11 cellular contexts compared by ENCODE assay signal in genomic region chr2:158006961-158007664, GRCh38.
A peak's percentile ranks its signal among the peaks of the same experiment; 100 is the strongest.
DNase-seq lines count a peak whose midpoint lies in the region; ATAC-seq and TF ChIP-seq lines count a peak whose summit lies in the region.
"Had no signal": no experiment of that assay in that cellular context is flagged by ENCODE, and none has a peak within 500 bp of the region (broad histone marks: within the 10 kb centered on the region; RNA-seq: fewer than 3 reads in every experiment).

No MANE protein-coding gene starts in this region.

- ATAC-seq in GM18511 (IDR thresholded peaks at IDR 0.05; ENCODE audit: unreplicated experiment): peak; percentile 52
- no peak for ATAC-seq in HG03095 (IDR thresholded peaks at IDR 0.05; ENCODE audit: unreplicated experiment)
- ATAC-seq: foreskin keratinocyte had no signal

- no peaks in the 10 kb centered on the region for H3K9me3 Mint-ChIP-seq in endodermal cell

- H3K4me3 Mint-ChIP-seq in endodermal cell: no peak overlapping the region

- H3K4me1 Mint-ChIP-seq in endodermal cell: peaks cover 26% of the 10 kb centered on the region

- no peak overlapping the region for H3K9ac ChIP-seq in endodermal cell (ENCODE audit: extremely low read depth, low read length, poor library complexity, severe bottlenecking)

- no peaks in the 10 kb centered on the region for H3K27me3 Mint-ChIP-seq in endodermal cell (ENCODE audit: insufficient read depth)

- H3K9me3 ChIP-seq in endodermal cell (ENCODE audit: control insufficient read depth, low read length): no peaks in the 10 kb centered on the region
- H3K9me3 ChIP-seq: Caco-2 had no signal

- TF ChIP-seq CTCF in C4-2B (conservative IDR thresholded peaks at IDR 0.05) (0 out of 2 replicates have a peak, but pooled peaks have one; percentile 12), endodermal cell (conservative IDR thresholded peaks at IDR 0.05) (peak; percentile 61)

- H3K27ac ChIP-seq in C4-2B (no peak overlapping the region), endodermal cell (ENCODE audit: low read depth, low read length) (no peak overlapping the region)
- H3K27ac ChIP-seq: foreskin keratinocyte had no signal

- no peaks in the 10 kb centered on the region for H3K27me3 ChIP-seq in endodermal cell (ENCODE audit: control insufficient read depth, insufficient read depth, low read length, poor library complexity, severe bottlenecking)
- H3K27me3 ChIP-seq: foreskin keratinocyte had no signal

- H3K27ac Mint-ChIP-seq in endodermal cell: no peak overlapping the region

- no peak overlapping the region for H3K4me3 ChIP-seq in endodermal cell (ENCODE audit: low read length)

- H3K4me1 ChIP-seq in endodermal cell (ENCODE audit: control insufficient read depth, insufficient read depth, low read length): peaks cover 2% of the 10 kb centered on the region

- WGBS in endodermal cell (ENCODE audit: insufficient coverage in 1 of 2, insufficient read length in 1 of 2), 2 experiments: 77 to 86% methylated on average over 7 to 8 of the region's 8 CpGs

- intact Hi-C loops in head of caudate nucleus (cut with DNase I): loop anchor here (5.0 to 10.0 kb wide), 2 partner anchors 500 to 702 kb away; no protein-coding TSS in a partner anchor

- DNase-seq in NCI-H69 (lab: John Stamatoyannopoulos, UW) (peak; percentile 31), endodermal cell (no peak), NCI-H82 (lab: John Stamatoyannopoulos, UW) (no peak), head of caudate nucleus (no peak), activated gamma-delta T cell treated with Interleukin-2 at 50 U/mL for 16 hours (no peak)
- DNase-seq: Caco-2, foreskin keratinocyte, midbrain had no signal

- H3K36me3 Mint-ChIP-seq in endodermal cell (ENCODE audit: low read depth): no peaks in the 10 kb centered on the region

- no peaks in the 10 kb centered on the region for H3K36me3 ChIP-seq in endodermal cell (ENCODE audit: control insufficient read depth, insufficient read depth, low read length)
